Comparison of ENCODE assay signal across 16 cellular contexts in genomic region chr9:93673844-93674334, GRCh38.
A peak's percentile ranks its signal among the peaks of the same experiment; 100 is the strongest.
DNase-seq lines count a peak whose midpoint lies in the region; ATAC-seq, FAIRE-seq and TF ChIP-seq lines count a peak whose summit lies in the region.
"Had no signal": no experiment of that assay in that cellular context is flagged by ENCODE, and none has a peak within 500 bp of the region (broad histone marks: within the 10 kb centered on the region; RNA-seq: fewer than 3 reads in every experiment).

No MANE protein-coding gene starts in this region.

- no peak for FAIRE-seq in GM12892 (lab: Jason Lieb, UNC)

- no peak for TF ChIP-seq POLR2A in GM12892 (IDR thresholded peaks at IDR 0.05; ENCODE audit: low read depth, low read length)
- no peak for TF ChIP-seq POLR2A in erythroblast (IDR thresholded peaks at IDR 0.05; ENCODE audit: low read length)

- peaks cover 12% of the 10 kb centered on the region for H3K36me3 Mint-ChIP-seq in osteocyte (ENCODE audit: unreplicated experiment)

- TF ChIP-seq CTCF in osteocyte (IDR thresholded peaks at IDR 0.05) = no peak

- DNase-seq in D341Med (ENCODE audit: low spot score) (peak; percentile 25), GM12892 (ENCODE audit: insufficient read length) (peak; percentile 4), erythroblast (lab: John Stamatoyannopoulos, UW) (peak; percentile 32 to 43), osteocyte (ENCODE audit: extremely low spot score, unreplicated experiment) (peak; percentile 80), UCSD-AML1 (lab: John Stamatoyannopoulos, UW; ENCODE audit: unreplicated experiment) (no peak), HPDE6-E6E7 (ENCODE audit: extremely low spot score) (no peak), NCI-H128 (lab: John Stamatoyannopoulos, UW; ENCODE audit: unreplicated experiment) (no peak)
- DNase-seq: activated CD4-positive, alpha-beta T cell treated with anti-CD3 and anti-CD28 coated beads, Interleukin-2, amount 50 U/mL, for 48 hours; activated naive CD4-positive, alpha-beta T cell treated with anti-CD3 and anti-CD28 coated beads, Interleukin-2, amount 10 ng/mL, durations not matched to agents 7 days and 5 days; brain microvascular endothelial cell; DMS53; effector memory CD4-positive, alpha-beta T cell; NCI-H1930; NCI-H510A treated with DMSO at 0.1 percent for 48 hours; T-helper 9 cell had no signal

- no peak overlapping the region for H3K4me3 Mint-ChIP-seq in osteocyte (ENCODE audit: unreplicated experiment)
- H3K4me3 Mint-ChIP-seq: activated naive CD4-positive, alpha-beta T cell treated with anti-CD3 and anti-CD28 coated beads, Interleukin-2, amount 10 ng/mL, durations not matched to agents 7 days and 5 days had no signal

- no peak for ATAC-seq in HG03521 (IDR thresholded peaks at IDR 0.05; ENCODE audit: unreplicated experiment)

- no peaks in the 10 kb centered on the region for H3K4me1 Mint-ChIP-seq in osteocyte (ENCODE audit: unreplicated experiment)
- H3K4me1 Mint-ChIP-seq: activated naive CD4-positive, alpha-beta T cell treated with anti-CD3 and anti-CD28 coated beads, Interleukin-2, amount 10 ng/mL, durations not matched to agents 7 days and 5 days had no signal

- no peaks in the 10 kb centered on the region for H3K9me3 Mint-ChIP-seq in osteocyte (ENCODE audit: unreplicated experiment)

- no peaks in the 10 kb centered on the region for H3K27me3 Mint-ChIP-seq in osteocyte (ENCODE audit: unreplicated experiment)
- H3K27me3 Mint-ChIP-seq: activated naive CD4-positive, alpha-beta T cell treated with anti-CD3 and anti-CD28 coated beads, Interleukin-2, amount 10 ng/mL, durations not matched to agents 7 days and 5 days had no signal

- no peak overlapping the region for H3K27ac Mint-ChIP-seq in osteocyte (ENCODE audit: unreplicated experiment)
- H3K27ac Mint-ChIP-seq: activated naive CD4-positive, alpha-beta T cell treated with anti-CD3 and anti-CD28 coated beads, Interleukin-2, amount 10 ng/mL, durations not matched to agents 7 days and 5 days had no signal

Comparison
In these comparisons a context has a peak if more than half of its experiments do, and no peak if none do; other contexts are left out.
1. DNase-seq: peak in D341Med (single experiment), GM12892 (single experiment), erythroblast (2 of 2) and osteocyte (single experiment); none in UCSD-AML1 (single experiment), HPDE6-E6E7 (single experiment) and NCI-H128 (single experiment).